In the genomic region with DNA sequence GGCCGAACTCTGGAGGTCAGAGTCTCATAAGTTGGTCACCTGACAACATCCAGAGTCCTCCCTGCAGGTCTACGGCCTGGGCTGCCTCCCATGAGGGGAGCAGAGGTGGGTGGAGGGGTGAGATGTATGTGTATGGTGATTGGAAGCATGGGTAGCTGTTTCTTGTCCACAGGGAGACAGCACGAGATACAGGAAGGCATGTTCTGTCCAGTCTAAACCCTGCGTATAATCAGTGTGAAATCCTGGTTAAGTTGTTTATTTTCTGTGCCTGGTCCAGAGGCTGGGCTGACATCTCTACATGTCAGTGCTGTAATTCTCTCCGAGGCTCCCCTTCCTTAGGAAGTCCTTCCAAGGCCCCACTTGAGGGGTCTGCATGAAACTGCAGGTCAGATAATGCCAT, we compare ENCODE assay signal across 21 cellular contexts. TPM values are rescaled to one million over a fixed set of nuclear protein-coding genes. Genes with fewer than 3 reads are reported as not detected.
DNase-seq lines count a peak whose midpoint lies in the region; ATAC-seq, FAIRE-seq and TF ChIP-seq lines count a peak whose summit lies in the region.
"Had no signal": no experiment of that assay in that cellular context is flagged by ENCODE, and none has a peak within 500 bp of the region (broad histone marks: within the 10 kb centered on the region; RNA-seq: fewer than 3 reads in every experiment).

No MANE protein-coding gene starts in this region.

- POLR2A ChIA-PET in IMR-90 (lab: Charles Lee; ENCODE audit: unreplicated experiment), result no interaction called here

- peak overlapping the region; percentile 23; the same call in 1 of the 2 replicates for H2AK5ac ChIP-seq in IMR-90 (ENCODE audit: low read depth, low read length)
- H2AK5ac ChIP-seq in neuronal stem cell (ENCODE audit: low read depth, low read length), result peak overlapping the region; percentile 56

- H3K23ac ChIP-seq in IMR-90 (ENCODE audit: low read depth, low read length), result no peak overlapping the region
- H3K23ac ChIP-seq in neuronal stem cell (ENCODE audit: low read depth, low read length, poor library complexity), result no peak overlapping the region

- H3K27ac ChIP-seq in IMR-90 (ENCODE audit: insufficient read depth, low read length), result no peak overlapping the region
- H3K27ac ChIP-seq in colonic mucosa, result peak overlapping the region; percentile 17
- H3K27ac ChIP-seq in neuronal stem cell (replicated peaks; ENCODE audit: low read length), result no peak overlapping the region
- peak overlapping the region; percentile 76 for H3K27ac ChIP-seq in stomach smooth muscle (ENCODE audit: low read length)
- H3K27ac ChIP-seq in small intestine (ENCODE audit: low read depth in 1 of 2, low read length in 1 of 2), result peak overlapping the region in 1 of 2 donors; percentile 11
- H3K27ac ChIP-seq: HL-60, SJSA1 had no signal

- H3K9me1 ChIP-seq in IMR-90 (ENCODE audit: insufficient read depth, low read length), result peaks cover 4% of the 10 kb centered on the region; the same call in 1 of the 2 replicates

- H3K14ac ChIP-seq in IMR-90 (replicated peaks; ENCODE audit: low read depth, low read length) (0 out of 2 replicates have a peak overlapping the region, but pooled peaks have one; percentile 40), neuronal stem cell (ENCODE audit: low read length) (no peak overlapping the region)

- CTCF ChIA-PET in IMR-90 (lab: Yijun Ruan, JAX), result no interaction called here

- H3K36me3 ChIP-seq in IMR-90 (ENCODE audit: control insufficient read depth, insufficient read depth, low read length) (no peaks in the 10 kb centered on the region), colonic mucosa (no peaks in the 10 kb centered on the region), neuronal stem cell (replicated peaks in 1 of 2; ENCODE audit: control insufficient read depth in 2 of 2, insufficient read depth in 2 of 2, low read length in 2 of 2) (no peaks in the 10 kb centered on the region), stomach smooth muscle (ENCODE audit: control insufficient read depth in 2 of 2, insufficient read depth in 2 of 2, low read length in 2 of 2) (no peaks in the 10 kb centered on the region), small intestine (ENCODE audit: control insufficient read depth in 2 of 2, insufficient read depth in 2 of 2, low read length in 2 of 2) (no peaks in the 10 kb centered on the region)
- H3K36me3 ChIP-seq: SJSA1 had no signal

- no peak for ATAC-seq in IMR-90 (ENCODE audit: low read depth)
- ATAC-seq: Panc1 had no signal

- 0 out of 2 replicates have a peak overlapping the region, but pooled peaks have one; percentile 0 for H2BK120ac ChIP-seq in IMR-90 (ENCODE audit: low read depth, low read length)
- H2BK120ac ChIP-seq in neuronal stem cell (ENCODE audit: low read depth, low read length), result no peak overlapping the region

- no peaks in the 10 kb centered on the region for H3K79me1 ChIP-seq in IMR-90 (ENCODE audit: low read depth in 1 of 2, low read length in 2 of 2)
- no peaks in the 10 kb centered on the region for H3K79me1 ChIP-seq in neuronal stem cell (ENCODE audit: low read depth, low read length)

- H3K27me3 ChIP-seq in IMR-90 (ENCODE audit: control insufficient read depth, insufficient read depth, low read length), result peaks cover 2% of the 10 kb centered on the region
- no peaks in the 10 kb centered on the region for H3K27me3 ChIP-seq in colonic mucosa
- H3K27me3 ChIP-seq in neuronal stem cell (ENCODE audit: control insufficient read depth in 3 of 3, insufficient read depth in 3 of 3, low read depth in 1 of 3, low read length in 3 of 3), result peaks cover 0 to 28% (median 0%) of the 10 kb centered on the region in 3 experiments
- H3K27me3 ChIP-seq in stomach smooth muscle (ENCODE audit: control insufficient read depth in 1 of 2, insufficient read depth in 2 of 2, low read length in 2 of 2), result no peaks in the 10 kb centered on the region
- peaks cover 0 to 2% of the 10 kb centered on the region in 2 donors for H3K27me3 ChIP-seq in small intestine (ENCODE audit: control insufficient read depth in 2 of 2, insufficient read depth in 2 of 2, low read length in 2 of 2)
- H3K27me3 ChIP-seq: SJSA1 had no signal

- no peak overlapping the region for H3K56ac ChIP-seq in IMR-90 (ENCODE audit: extremely low read depth, insufficient read depth, low read length)

- 60% methylated on average over 1 of the region's 5 CpGs; no CpG with 5 or more reads in 1 of the 2 experiments for WGBS in IMR-90 (ENCODE audit: extremely low coverage in 2 of 2, insufficient read length in 1 of 2), 2 experiments
- WGBS in neuronal stem cell (ENCODE audit: extremely low coverage in 2 of 2, insufficient read length in 2 of 2, insufficient replicate concordance in 1 of 2), 2 donors, result no CpG with 5 or more reads among the region's 5 CpGs
- WGBS in small intestine, 3 donors, result 74 to 80% (median 75%) methylated on average over 5 of the region's 5 CpGs

- H3K4me3 ChIP-seq in IMR-90 (ENCODE audit: insufficient read depth, low read depth, low read length) (no peak overlapping the region), colonic mucosa (no peak overlapping the region), neuronal stem cell (ENCODE audit: low read length in 2 of 2) (no peak overlapping the region), stomach smooth muscle (ENCODE audit: low read length in 2 of 2) (no peak overlapping the region), small intestine (ENCODE audit: low read depth in 1 of 2, low read length in 2 of 2) (no peak overlapping the region)
- H3K4me3 ChIP-seq: SJSA1 had no signal

- H2BK15ac ChIP-seq in IMR-90 (ENCODE audit: low read depth, low read length) (no peak overlapping the region), neuronal stem cell (ENCODE audit: low read length) (no peak overlapping the region)

- no peak overlapping the region for H2AFZ ChIP-seq in IMR-90 (replicated peaks; ENCODE audit: low read length, poor library complexity)
- H2AFZ ChIP-seq in neuronal stem cell (ENCODE audit: low read length), result peak overlapping the region; percentile 28

- H3K4me2 ChIP-seq in IMR-90 (ENCODE audit: low read depth, low read length) (no peak overlapping the region), neuronal stem cell (ENCODE audit: insufficient read depth, low read length, poor library complexity, severe bottlenecking) (no peak overlapping the region)

- in situ Hi-C loops in IMR-90 (cut with MboI; ENCODE audit: low sequenced_read_pairs), result no loop called here

- no peak overlapping the region for H2BK20ac ChIP-seq in IMR-90 (ENCODE audit: low read depth, low read length)

- H2BK12ac ChIP-seq in neuronal stem cell (ENCODE audit: low read length), result no peak overlapping the region

- no peak for TF ChIP-seq POLR2A in IMR-90 (IDR thresholded peaks at IDR 0.05; ENCODE audit: low read depth, low read length)

- no TSS peak for BruUV-seq in IMR-90 (replicated peaks; lab: Mats Ljungman, UMichigan)

- no peak overlapping the region for H2BK5ac ChIP-seq in IMR-90 (ENCODE audit: low read depth, low read length, poor library complexity, severe bottlenecking)
- no peak overlapping the region for H2BK5ac ChIP-seq in neuronal stem cell (ENCODE audit: low read length)

- dilution Hi-C loops in IMR-90 (cut with HindIII; ENCODE audit: low sequenced_read_pairs, unreplicated experiment), result no loop called here

- FAIRE-seq in small intestine (lab: Jason Lieb, UNC), result no peak
- FAIRE-seq: A204.1, HepG2 had no signal

- no peak for TF ChIP-seq RAD21 in IMR-90 (IDR thresholded peaks at IDR 0.05; ENCODE audit: low read length)

- no peak overlapping the region for H3K9ac ChIP-seq in IMR-90 (ENCODE audit: low read depth, low read length)
- no peak overlapping the region for H3K9ac ChIP-seq in colonic mucosa (ENCODE audit: low read depth in 2 of 2, low read length in 2 of 2)
- H3K9ac ChIP-seq in neuronal stem cell (ENCODE audit: low read depth, low read length, poor library complexity), result no peak overlapping the region
- peak overlapping the region; percentile 13 to 37 for H3K9ac ChIP-seq in stomach smooth muscle (ENCODE audit: low read length in 2 of 2)

- no peaks in the 10 kb centered on the region for H4K20me1 ChIP-seq in IMR-90 (ENCODE audit: insufficient read depth, low read length)

- H4K5ac ChIP-seq in IMR-90 (ENCODE audit: low read depth, low read length), result no peak overlapping the region; the same call in 1 of the 2 replicates

- no peak for TF ChIP-seq CTCF in IMR-90 (conservative IDR thresholded peaks at IDR 0.05; ENCODE audit: low read depth, low read length)
- no peak for TF ChIP-seq CTCF in colonic mucosa (IDR thresholded peaks at IDR 0.05)

- H3K4ac ChIP-seq in IMR-90 (ENCODE audit: low read depth, low read length) (peak overlapping the region; percentile 33; the same call in 1 of the 2 replicates), neuronal stem cell (ENCODE audit: low read length) (no peak overlapping the region)

- H4K91ac ChIP-seq in IMR-90 (ENCODE audit: insufficient read depth, low read depth, low read length), result no peak overlapping the region
- H4K91ac ChIP-seq in neuronal stem cell (ENCODE audit: low read depth, low read length, poor library complexity), result no peak overlapping the region

- H2AK9ac ChIP-seq in IMR-90 (replicated peaks; ENCODE audit: low read depth, low read length, poor library complexity), result no peak overlapping the region

- H4K8ac ChIP-seq in IMR-90 (ENCODE audit: low read depth in 2 of 2, low read length in 2 of 2) (no peak overlapping the region), neuronal stem cell (ENCODE audit: low read depth, low read length) (no peak overlapping the region)

- DNase-seq in IMR-90 (no peak), colonic mucosa (no peak), neuronal stem cell (ENCODE audit: low spot score) (no peak), small intestine (no peak), NOMO-1 treated with DMSO at 0.1 percent for 48 hours (lab: John Stamatoyannopoulos, UW; ENCODE audit: unreplicated experiment) (no peak), NCI-H446 (lab: John Stamatoyannopoulos, UW) (no peak)
- DNase-seq: DMS79; H9; KBM-7; NCI-H1092; NCI-H1436; NCI-H1930; NCI-H510A treated with DMSO at 0.1 percent for 48 hours; NCI-H748 treated with DMSO at 0.1 percent for 48 hours; NK-92 treated with Interleukin-12 subunit alpha and Interleukin-12 subunit beta, amount 100 ng/mL, for 24 hours had no signal

- H3K4me1 ChIP-seq in IMR-90 (ENCODE audit: control insufficient read depth, insufficient read depth, low read length) (peaks cover 18% of the 10 kb centered on the region), colonic mucosa (no peaks in the 10 kb centered on the region), neuronal stem cell (ENCODE audit: control insufficient read depth in 2 of 2, insufficient read depth in 1 of 2, low read depth in 1 of 2, low read length in 2 of 2) (peaks cover 0 to 6% of the 10 kb centered on the region in 2 donors), stomach smooth muscle (ENCODE audit: control insufficient read depth, insufficient read depth, low read length) (peaks cover 38% of the 10 kb centered on the region), small intestine (ENCODE audit: control insufficient read depth in 2 of 2, insufficient read depth in 1 of 2, low read depth in 1 of 2, low read length in 1 of 2) (no peaks in the 10 kb centered on the region)
- H3K4me1 ChIP-seq: SJSA1 had no signal

- peak overlapping the region; percentile 71; the same call in 1 of the 2 replicates for H3K18ac ChIP-seq in IMR-90 (ENCODE audit: low read depth, low read length)
- no peak overlapping the region for H3K18ac ChIP-seq in neuronal stem cell (ENCODE audit: low read length)

- no peaks in the 10 kb centered on the region for H3K9me3 ChIP-seq in IMR-90 (ENCODE audit: control insufficient read depth, insufficient read depth, low read length)
- H3K9me3 ChIP-seq in colonic mucosa, result no peaks in the 10 kb centered on the region
- H3K9me3 ChIP-seq in neuronal stem cell (replicated peaks in 1 of 2; ENCODE audit: control insufficient read depth in 2 of 2, insufficient read depth in 1 of 2, low read depth in 1 of 2, low read length in 2 of 2), result no peaks in the 10 kb centered on the region
- H3K9me3 ChIP-seq in stomach smooth muscle (ENCODE audit: control insufficient read depth in 2 of 2, low read length in 2 of 2), result no peaks in the 10 kb centered on the region
- no peaks in the 10 kb centered on the region for H3K9me3 ChIP-seq in small intestine (ENCODE audit: control insufficient read depth, low read depth)
- H3K9me3 ChIP-seq: SJSA1 had no signal

- intact Hi-C loops in IMR-90 (cut with micrococcal nuclease), result no loop called here
- intact Hi-C loops in colonic mucosa (cut with DNase I), result no loop called here

RNA-seq across cellular contexts. Expression of gene TOGARAM2, which starts 8.9 kb away (rescaled TPM):
- total RNA-seq in IMR-90 (2012; rRNA removed) (under 0.01 and 0.28 TPM in 2 replicates), colonic mucosa (under 1 TPM; 0.24 to 0.59 TPM)
- polyA plus RNA-seq in IMR-90 (2012; rRNA removed) (0.32 and 0.38 TPM in 2 replicates), small intestine (1 to 10 TPM in 1 of 3 donors, under 1 TPM in 2; under 0.01 to 1.1 (median 0.66) TPM)
- polyA plus RNA-seq in IMR-90 (2012; cell fraction: cytosol; rRNA removed), result 0.21 and 0.29 TPM in 2 replicates
- 2.2 and 2.7 TPM in 2 replicates for polyA plus RNA-seq in IMR-90 (2012; cell fraction: nucleus; rRNA removed; ENCODE audit: low replicate concordance)
- polyA plus RNA-seq in neuronal stem cell (2013, experiment 1 of 2), result 0.06 TPM
- 0.06 TPM for polyA plus RNA-seq in neuronal stem cell (2013, experiment 2 of 2)

Comparison
In these comparisons a context has a peak if more than half of its experiments do, and no peak if none do; other contexts are left out.
1. H3K27ac ChIP-seq: peak in colonic mucosa (single experiment) and stomach smooth muscle (single experiment); none in IMR-90 (single experiment) and neuronal stem cell (single experiment).
2. H3K9ac ChIP-seq: peak in stomach smooth muscle (2 of 2); none in IMR-90 (single experiment), colonic mucosa (0 of 2) and neuronal stem cell (single experiment).